ENCODE assay signal across 18 cellular contexts in the genomic region with DNA sequence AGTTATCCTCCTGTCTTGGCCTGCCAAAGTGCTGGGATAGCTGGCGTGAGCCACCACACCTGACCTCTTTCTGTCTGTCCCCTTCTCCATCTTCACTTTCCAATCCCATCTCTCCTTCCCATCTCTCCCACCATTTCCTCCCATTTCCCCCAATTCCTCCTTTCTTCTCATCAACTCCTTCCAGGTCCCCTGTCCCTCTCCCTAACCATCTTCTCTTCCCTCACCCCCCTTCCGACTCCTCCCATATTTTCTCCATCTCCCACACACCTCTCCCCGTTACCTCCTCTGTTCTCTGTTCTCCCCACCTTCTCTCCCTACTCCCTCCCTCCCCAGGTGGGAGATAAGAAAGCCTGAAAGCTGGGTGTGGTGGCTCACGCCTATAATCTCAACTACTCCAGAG. TPM values are rescaled to one million over a fixed set of nuclear protein-coding genes. Genes with fewer than 3 reads are reported as not detected.
A peak's percentile ranks its signal among the peaks of the same experiment; 100 is the strongest.
DNase-seq lines count a peak whose midpoint lies in the region; ATAC-seq and TF ChIP-seq lines count a peak whose summit lies in the region.
"Had no signal": no experiment of that assay in that cellular context is flagged by ENCODE, and none has a peak within 500 bp of the region (broad histone marks: within the 10 kb centered on the region; RNA-seq: fewer than 3 reads in every experiment).

No MANE protein-coding gene starts in this region.

- H3K4me3 Mint-ChIP-seq in T-helper 2 cell treated with Interferon-gamma antibody and Interleukin-4, amounts not matched to agents 5 μg/mL and 100 μg/mL, for 36 hours = no peak overlapping the region
- peak overlapping the region; percentile 32 for H3K4me3 Mint-ChIP-seq in activated naive CD8-positive, alpha-beta T cell treated with anti-CD3 and anti-CD28 coated beads, Interleukin-2, amount 50 U/mL, for 24 hours
- peak overlapping the region in 5 of 8 donors; percentile 6 to 72 (median 30) for H3K4me3 Mint-ChIP-seq in naive B cell

- H3K27ac Mint-ChIP-seq in T-helper 2 cell treated with Interferon-gamma antibody and Interleukin-4, amounts not matched to agents 5 μg/mL and 100 μg/mL, for 36 hours = peak overlapping the region; percentile 2
- no peak overlapping the region for H3K27ac Mint-ChIP-seq in activated naive CD8-positive, alpha-beta T cell treated with anti-CD3 and anti-CD28 coated beads, Interleukin-2, amount 50 U/mL, for 24 hours
- peak overlapping the region in 1 of 6 donors; percentile 76 for H3K27ac Mint-ChIP-seq in naive B cell

- no peak for DNase-seq in T-helper 2 cell treated with Interferon-gamma antibody and Interleukin-4, amounts not matched to agents 5 μg/mL and 100 μg/mL, for 36 hours (ENCODE audit: low spot score)
- DNase-seq in T-helper 2 cell = no peak
- peak; percentile 7 for DNase-seq in GM13976 (ENCODE audit: low spot score)
- no peak for DNase-seq in activated naive CD8-positive, alpha-beta T cell treated with anti-CD3 and anti-CD28 coated beads, Interleukin-2, amount 50 U/mL, for 24 hours
- DNase-seq in naive B cell = no peak
- no peak for DNase-seq in hypothalamus (lab: John Stamatoyannopoulos, UW)
- DNase-seq: BE2C; CD4-positive, alpha-beta memory T cell; DMS53; EL; NCI-H1417 treated with DMSO at 0.1 percent for 48 hours; NCI-H1930; NCI-H345; NCI-H526; PC-9; SIG-M5 had no signal

- no peaks in the 10 kb centered on the region for H3K27me3 Mint-ChIP-seq in T-helper 2 cell treated with Interferon-gamma antibody and Interleukin-4, amounts not matched to agents 5 μg/mL and 100 μg/mL, for 36 hours (ENCODE audit: low read depth)
- H3K27me3 Mint-ChIP-seq in activated naive CD8-positive, alpha-beta T cell treated with anti-CD3 and anti-CD28 coated beads, Interleukin-2, amount 50 U/mL, for 24 hours = peaks cover 5% of the 10 kb centered on the region
- H3K27me3 Mint-ChIP-seq in naive B cell = no peaks in the 10 kb centered on the region
- H3K27me3 Mint-ChIP-seq: CD4-positive, alpha-beta memory T cell had no signal

- ATAC-seq in activated naive CD8-positive, alpha-beta T cell treated with anti-CD3 and anti-CD28 coated beads, Interleukin-2, amount 50 U/mL, for 24 hours = no peak
- no peak for ATAC-seq in naive B cell (ENCODE audit: low read depth in 2 of 2)
- no peak for ATAC-seq in GM21723 (IDR thresholded peaks at IDR 0.05; ENCODE audit: unreplicated experiment)
- ATAC-seq in GM21390 (IDR thresholded peaks at IDR 0.05; ENCODE audit: unreplicated experiment) = no peak

- peaks cover 30% of the 10 kb centered on the region for H3K36me3 Mint-ChIP-seq in T-helper 2 cell treated with Interferon-gamma antibody and Interleukin-4, amounts not matched to agents 5 μg/mL and 100 μg/mL, for 36 hours (ENCODE audit: low read depth)
- H3K36me3 Mint-ChIP-seq in activated naive CD8-positive, alpha-beta T cell treated with anti-CD3 and anti-CD28 coated beads, Interleukin-2, amount 50 U/mL, for 24 hours (ENCODE audit: low read depth) = peaks cover 7% of the 10 kb centered on the region
- no peaks in the 10 kb centered on the region for H3K36me3 Mint-ChIP-seq in naive B cell

- in situ Hi-C loops in GM13976 (cut with MboI; ENCODE audit: low sequenced_read_pairs, unreplicated experiment) = no loop called here

- H3K9me3 Mint-ChIP-seq in T-helper 2 cell treated with Interferon-gamma antibody and Interleukin-4, amounts not matched to agents 5 μg/mL and 100 μg/mL, for 36 hours = no peaks in the 10 kb centered on the region
- H3K9me3 Mint-ChIP-seq in activated naive CD8-positive, alpha-beta T cell treated with anti-CD3 and anti-CD28 coated beads, Interleukin-2, amount 50 U/mL, for 24 hours = no peaks in the 10 kb centered on the region
- H3K9me3 Mint-ChIP-seq in naive B cell = peaks cover 0 to 2% (median 0%) of the 10 kb centered on the region in 7 donors
- H3K9me3 Mint-ChIP-seq: CD4-positive, alpha-beta memory T cell had no signal

- peaks cover 5% of the 10 kb centered on the region for H3K4me1 Mint-ChIP-seq in T-helper 2 cell treated with Interferon-gamma antibody and Interleukin-4, amounts not matched to agents 5 μg/mL and 100 μg/mL, for 36 hours (ENCODE audit: low read depth)
- H3K4me1 Mint-ChIP-seq in activated naive CD8-positive, alpha-beta T cell treated with anti-CD3 and anti-CD28 coated beads, Interleukin-2, amount 50 U/mL, for 24 hours = peaks cover 12% of the 10 kb centered on the region
- H3K4me1 Mint-ChIP-seq in naive B cell = peaks cover 12 to 17% (median 13%) of the 10 kb centered on the region in 3 donors

- no peak for TF ChIP-seq CTCF in GM13976 (IDR thresholded peaks at IDR 0.05; ENCODE audit: borderline replicate concordance, control extremely low read depth, extremely low read depth, insufficient read depth, missing control alignments)

RNA-seq across cellular contexts. Expression of gene KEAP1, which starts 40.6 kb away (rescaled TPM):
- polyA plus RNA-seq in naive B cell (ENCODE audit: low read depth in 6 of 6) = 1 to 10 TPM in 5 of 6 donors, under 1 TPM in 1; 0.18 to 9.8 (median 7.7) TPM

RNA-seq across cellular contexts. Expression of gene PDE4A, which starts 42.2 kb away (rescaled TPM):
- polyA plus RNA-seq in naive B cell (ENCODE audit: low read depth in 6 of 6) = 1 to 10 TPM in 1 of 6 donors, under 1 TPM in 4, not detected in 1; 0.17 to 2.8 (median 0.25) TPM

RNA-seq across cellular contexts. Expression of gene S1PR5, which starts 54.7 kb away (rescaled TPM):
- polyA plus RNA-seq in naive B cell (ENCODE audit: low read depth in 6 of 6) = under 1 TPM in 5 of 6 donors, not detected in 1; 0.24 to 0.96 (median 0.75) TPM

RNA-seq across cellular contexts. Expression of gene CDC37, which starts 59.2 kb away (rescaled TPM):
- polyA plus RNA-seq in naive B cell (ENCODE audit: low read depth in 6 of 6) = 10 to 100 TPM; 43.9 to 73.1 (median 53.9) TPM
